Comparison of ENCODE assay signal across 12 cellular contexts in the genomic region with DNA sequence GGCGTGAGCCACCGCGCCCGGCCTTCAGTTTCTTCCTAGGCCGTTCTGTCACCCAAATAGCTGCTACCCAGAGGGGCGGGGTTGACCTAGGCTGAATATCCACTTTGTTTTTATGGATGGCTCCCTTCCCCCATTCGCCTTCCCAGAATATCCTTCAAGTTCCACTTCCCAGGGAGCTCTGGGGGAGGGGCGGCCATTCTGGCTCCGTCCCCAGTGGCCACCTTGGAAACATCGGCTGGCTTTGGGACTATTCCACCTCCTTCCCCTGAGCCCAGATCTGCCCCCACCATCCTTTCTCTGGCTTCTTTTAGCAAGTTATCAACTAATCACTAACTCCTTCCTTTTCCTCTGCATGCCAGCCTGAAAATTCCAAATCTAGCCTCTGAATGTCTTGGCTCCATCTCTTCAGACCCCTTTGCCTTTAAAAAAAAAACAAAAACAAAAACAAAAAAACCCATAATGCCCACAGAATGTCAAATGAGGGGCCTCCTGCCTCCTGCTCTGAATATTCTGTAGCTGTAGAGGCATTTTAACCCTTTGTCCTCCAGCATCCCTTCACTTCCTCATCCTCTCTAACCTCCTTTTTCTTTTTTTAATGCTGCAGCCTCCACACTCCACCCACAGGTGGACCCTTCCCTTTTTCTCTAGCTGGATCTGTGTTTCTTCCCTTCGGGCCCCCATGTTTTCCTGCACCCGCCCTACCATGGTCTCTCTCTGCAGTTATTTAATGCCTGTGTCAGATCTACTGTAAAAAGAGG. TPM values are rescaled to one million over a fixed set of nuclear protein-coding genes. Genes with fewer than 3 reads are reported as not detected.
DNase-seq lines count a peak whose midpoint lies in the region; ATAC-seq, FAIRE-seq and TF ChIP-seq lines count a peak whose summit lies in the region.
"Had no signal": no experiment of that assay in that cellular context is flagged by ENCODE, and none has a peak within 500 bp of the region (broad histone marks: within the 10 kb centered on the region; RNA-seq: fewer than 3 reads in every experiment).

No MANE protein-coding gene starts in this region.

- no peaks in the 10 kb centered on the region for H4K20me1 ChIP-seq in astrocyte (ENCODE audit: insufficient read depth, low read length)

- H3K27me3 ChIP-seq in astrocyte (ENCODE audit: insufficient read depth, low read length) (peaks cover 24% of the 10 kb centered on the region), neuronal stem cell (ENCODE audit: control insufficient read depth in 3 of 3, insufficient read depth in 3 of 3, low read depth in 1 of 3, low read length in 3 of 3) (no peaks in the 10 kb centered on the region), brain microvascular endothelial cell (replicated peaks) (peaks cover 16% of the 10 kb centered on the region)

- no peak overlapping the region for H3K27ac ChIP-seq in astrocyte (ENCODE audit: low read depth, low read length)
- H3K27ac ChIP-seq in neuronal stem cell (replicated peaks; ENCODE audit: low read length), result peak overlapping the region; percentile 65
- no peak overlapping the region for H3K27ac ChIP-seq in brain microvascular endothelial cell

- no peak overlapping the region for H3K23ac ChIP-seq in neuronal stem cell (ENCODE audit: low read depth, low read length, poor library complexity)

- in situ Hi-C loops in brain microvascular endothelial cell (cut with HindIII; ENCODE audit: low pct_ligation_motif_present, low sequenced_read_pairs), result no loop called here

- no peak overlapping the region for H2BK15ac ChIP-seq in neuronal stem cell (ENCODE audit: low read length)

- no peak for FAIRE-seq in astrocyte (lab: Jason Lieb, UNC)
- FAIRE-seq: keratinocyte had no signal

- H3K36me3 Mint-ChIP-seq in astrocyte (ENCODE audit: low read depth, unreplicated experiment), result peaks cover 2% of the 10 kb centered on the region

- no CpG with 5 or more reads among the region's 12 CpGs for WGBS in neuronal stem cell (ENCODE audit: extremely low coverage in 2 of 2, insufficient read length in 2 of 2, insufficient replicate concordance in 1 of 2), 2 donors

- no peak overlapping the region for H3K9ac ChIP-seq in astrocyte (ENCODE audit: low read length)
- H3K9ac ChIP-seq in neuronal stem cell (ENCODE audit: low read depth, low read length, poor library complexity), result no peak overlapping the region

- H3K4me1 ChIP-seq in astrocyte (ENCODE audit: insufficient read depth, low read length) (no peaks in the 10 kb centered on the region), neuronal stem cell (ENCODE audit: control insufficient read depth in 2 of 2, insufficient read depth in 1 of 2, low read depth in 1 of 2, low read length in 2 of 2) (peaks cover 15 to 19% of the 10 kb centered on the region in 2 donors)

- TF ChIP-seq CTCF in astrocyte (IDR thresholded peaks at IDR 0.05; ENCODE audit: insufficient read depth, low read depth, low read length) (no peak), GM10266 (IDR thresholded peaks at IDR 0.05; ENCODE audit: control insufficient read depth, insufficient read depth, low read depth, missing control alignments) (no peak), brain microvascular endothelial cell (IDR thresholded peaks at IDR 0.05; ENCODE audit: low read depth, low read length, missing control alignments) (no peak)

- H2BK5ac ChIP-seq in neuronal stem cell (ENCODE audit: low read length), result no peak overlapping the region

- no peaks in the 10 kb centered on the region for H3K79me1 ChIP-seq in neuronal stem cell (ENCODE audit: low read depth, low read length)

- H2AFZ ChIP-seq in astrocyte (ENCODE audit: low read depth, low read length) (no peak overlapping the region), neuronal stem cell (ENCODE audit: low read length) (peak overlapping the region; percentile 52)

- no peak overlapping the region for H3K18ac ChIP-seq in neuronal stem cell (ENCODE audit: low read length)

- ATAC-seq in GM21786 (IDR thresholded peaks at IDR 0.05; ENCODE audit: unreplicated experiment), result no peak
- ATAC-seq: T-helper 17 cell had no signal

- H3K4me1 Mint-ChIP-seq in astrocyte (ENCODE audit: low read depth, unreplicated experiment), result peaks cover 12% of the 10 kb centered on the region

- H3K36me3 ChIP-seq in astrocyte (ENCODE audit: insufficient read depth, low read length) (no peaks in the 10 kb centered on the region), neuronal stem cell (replicated peaks in 1 of 2; ENCODE audit: control insufficient read depth in 2 of 2, insufficient read depth in 2 of 2, low read length in 2 of 2) (peaks cover 2 to 7% of the 10 kb centered on the region in 2 donors), brain microvascular endothelial cell (replicated peaks) (no peaks in the 10 kb centered on the region)

- H3K4me3 ChIP-seq in astrocyte (ENCODE audit: insufficient read depth, low read depth, low read length), result no peak overlapping the region
- H3K4me3 ChIP-seq in neuronal stem cell (ENCODE audit: low read length in 2 of 2), result no peak overlapping the region
- H3K4me3 ChIP-seq in brain microvascular endothelial cell (ENCODE audit: low read depth, low read length), result no peak overlapping the region

- no peak overlapping the region for H4K91ac ChIP-seq in neuronal stem cell (ENCODE audit: low read depth, low read length, poor library complexity)

- H3K9me3 ChIP-seq in astrocyte (ENCODE audit: insufficient read depth, low read depth, low read length), result no peaks in the 10 kb centered on the region
- no peaks in the 10 kb centered on the region for H3K9me3 ChIP-seq in neuronal stem cell (replicated peaks in 1 of 2; ENCODE audit: control insufficient read depth in 2 of 2, insufficient read depth in 1 of 2, low read depth in 1 of 2, low read length in 2 of 2)

- DNase-seq in EH (ENCODE audit: low read depth), result peak; percentile 16
- DNase-seq in astrocyte (ENCODE audit: low read depth), result no peak
- peak in 37 of 51 donors; percentile 15 to 85 (median 65) for DNase-seq in hypothalamus (lab: John Stamatoyannopoulos, UW)
- DNase-seq in neuronal stem cell (ENCODE audit: low spot score), result peak; percentile 48
- no peak for DNase-seq in GOT3 (lab: John Stamatoyannopoulos, UW)
- no peak for DNase-seq in GM10266 (ENCODE audit: extremely low spot score)
- no peak for DNase-seq in brain microvascular endothelial cell
- DNase-seq: cortex of kidney, NCI-H345, T-helper 17 cell had no signal

- no peak overlapping the region for H2BK12ac ChIP-seq in neuronal stem cell (ENCODE audit: low read length)

- H3K79me2 ChIP-seq in astrocyte (ENCODE audit: insufficient read depth, low read length), result no peaks in the 10 kb centered on the region

- peaks cover 16% of the 10 kb centered on the region for H3K27me3 Mint-ChIP-seq in astrocyte (ENCODE audit: low read depth, unreplicated experiment)

- H3K27ac Mint-ChIP-seq in astrocyte (ENCODE audit: unreplicated experiment), result peak overlapping the region; percentile 63

- H2BK120ac ChIP-seq in neuronal stem cell (ENCODE audit: low read depth, low read length), result no peak overlapping the region

- peaks cover 4% of the 10 kb centered on the region for H3K9me3 Mint-ChIP-seq in astrocyte (ENCODE audit: unreplicated experiment)

- no peak overlapping the region for H3K14ac ChIP-seq in neuronal stem cell (ENCODE audit: low read length)

- no peak overlapping the region for H4K8ac ChIP-seq in neuronal stem cell (ENCODE audit: low read depth, low read length)

- H3K4ac ChIP-seq in neuronal stem cell (ENCODE audit: low read length), result no peak overlapping the region

- H2AK5ac ChIP-seq in neuronal stem cell (ENCODE audit: low read depth, low read length), result no peak overlapping the region

- H3K4me3 Mint-ChIP-seq in astrocyte (ENCODE audit: unreplicated experiment), result peak overlapping the region; percentile 69
- H3K4me3 Mint-ChIP-seq: T-helper 17 cell had no signal

- H3K4me2 ChIP-seq in astrocyte (ENCODE audit: low read length) (peak overlapping the region; percentile 22), neuronal stem cell (ENCODE audit: insufficient read depth, low read length, poor library complexity, severe bottlenecking) (peak overlapping the region; percentile 26)

RNA-seq across cellular contexts. Expression of gene ATP1B2, which starts 6.4 kb away (rescaled TPM):
- 0.65 and 0.89 TPM in 2 replicates for total RNA-seq in astrocyte
- 42.2 TPM for polyA plus RNA-seq in neuronal stem cell (2013, experiment 1 of 2)
- polyA plus RNA-seq in neuronal stem cell (2013, experiment 2 of 2), result 43.5 TPM
- polyA plus RNA-seq: keratinocyte had no signal

RNA-seq across cellular contexts. Expression of gene SHBG, which starts 27.2 kb away (rescaled TPM):
- total RNA-seq in astrocyte, result 0.79 and 1.4 TPM in 2 replicates
- polyA plus RNA-seq in neuronal stem cell (2013, experiment 1 of 2), result 1.7 TPM
- 1.6 TPM for polyA plus RNA-seq in neuronal stem cell (2013, experiment 2 of 2)

RNA-seq across cellular contexts. Expression of gene SAT2, which starts 29.5 kb away (rescaled TPM):
- total RNA-seq in astrocyte, result 47.2 and 49.8 TPM in 2 replicates
- polyA plus RNA-seq in neuronal stem cell (2013, experiment 1 of 2), result 108 TPM
- polyA plus RNA-seq in neuronal stem cell (2013, experiment 2 of 2), result 102 TPM

RNA-seq across cellular contexts. Expression of gene TP53, which starts 30.2 kb away (rescaled TPM):
- total RNA-seq in astrocyte, result 94.4 and 100 TPM in 2 replicates
- 144 TPM for polyA plus RNA-seq in neuronal stem cell (2013, experiment 1 of 2)
- polyA plus RNA-seq in neuronal stem cell (2013, experiment 2 of 2), result 143 TPM

RNA-seq across cellular contexts. Expression of gene WRAP53, which starts 31.1 kb away (rescaled TPM):
- 14.2 and 15.1 TPM in 2 replicates for total RNA-seq in astrocyte
- 20.0 TPM for polyA plus RNA-seq in neuronal stem cell (2013, experiment 1 of 2)
- 20.0 TPM for polyA plus RNA-seq in neuronal stem cell (2013, experiment 2 of 2)

Comparison
In these comparisons a context has a peak if more than half of its experiments do, and no peak if none do; other contexts are left out.
1. DNase-seq: peak in EH (single experiment), hypothalamus (37 of 51) and neuronal stem cell (single experiment); none in astrocyte (single experiment), GOT3 (single experiment), GM10266 (single experiment) and brain microvascular endothelial cell (single experiment).